20 cellular contexts compared by ENCODE assay signal in the genomic region with DNA sequence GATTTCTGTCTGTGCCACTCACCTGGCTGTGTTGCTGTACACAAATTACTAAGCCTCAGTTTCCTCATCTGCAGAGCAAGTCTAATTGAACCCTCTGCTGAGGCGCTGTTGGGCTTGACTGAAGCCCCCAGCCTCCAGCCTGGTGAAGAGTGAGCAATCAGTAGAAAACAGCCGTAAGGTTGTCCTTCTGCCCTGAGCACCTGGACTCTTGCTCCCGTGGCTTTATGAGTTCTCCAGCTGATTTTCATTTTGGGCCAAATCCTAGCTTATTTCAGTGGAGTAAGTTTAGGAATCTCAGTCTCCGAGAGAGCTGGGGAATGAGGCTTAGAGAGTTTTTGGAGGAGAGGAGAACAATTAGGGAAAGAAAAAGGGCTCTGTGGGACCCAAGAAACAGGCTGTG.
"Had no signal": no experiment of that assay in that cellular context is flagged by ENCODE, and none has a peak within 500 bp of the region (broad histone marks: within the 10 kb centered on the region; RNA-seq: fewer than 3 reads in every experiment).

No MANE protein-coding gene starts in this region.

- H3K27ac ChIP-seq: coronary artery, foreskin keratinocyte, left ventricle myocardium inferior, parathyroid adenoma, psoas muscle, spleen had no signal

- H3K4me3 Mint-ChIP-seq: endodermal cell; immature natural killer cell; nephron; stimulated activated naive B cell treated with anti-CD40 and anti-IgM and Interleukin-4, amounts not matched to agents 10 μg/mL and 1 μg/mL and 100 μg/mL, for 72 hours had no signal

- ATAC-seq: foreskin keratinocyte, psoas muscle, sciatic nerve had no signal

- H3K4me3 ChIP-seq: coronary artery, left ventricle myocardium inferior, lung, psoas muscle, spleen had no signal

- H3K4me1 ChIP-seq: foreskin keratinocyte, left ventricle myocardium inferior, parathyroid adenoma, spleen had no signal

- H3K27ac Mint-ChIP-seq: immature natural killer cell; nephron; stimulated activated naive B cell treated with anti-CD40 and anti-IgM and Interleukin-4, amounts not matched to agents 10 μg/mL and 1 μg/mL and 100 μg/mL, for 72 hours had no signal

- H3K9me3 ChIP-seq: left ventricle myocardium inferior had no signal

- DNase-seq: effector CD4-positive, alpha-beta T cell; endodermal cell; erythroblast; foreskin keratinocyte; immature natural killer cell; left ventricle myocardium inferior; mesenchymal stem cell; midbrain; occipital lobe; psoas muscle; retina; spleen; stimulated activated CD4-positive, alpha-beta T cell treated with anti-CD3 and anti-CD28 coated beads, Interleukin-4, amount 100 ng/mL, for 24 hours; trophoblast cell had no signal

- H3K4me1 Mint-ChIP-seq: endodermal cell, immature natural killer cell had no signal
